Comparison of ENCODE assay signal across 20 cellular contexts in genomic region chr6:43842964-43843645, GRCh38.
"Had no signal": no experiment of that assay in that cellular context is flagged by ENCODE, and none has a peak within 500 bp of the region (broad histone marks: within the 10 kb centered on the region; RNA-seq: fewer than 3 reads in every experiment).

No MANE protein-coding gene starts in this region.

- H3K4me1 Mint-ChIP-seq: activated CD4-positive, alpha-beta T cell treated with anti-CD3 and anti-CD28 coated beads for 36 hours; activated naive CD8-positive, alpha-beta T cell treated with anti-CD3 and anti-CD28 coated beads for 36 hours; naive B cell had no signal

- DNase-seq: activated CD4-positive, alpha-beta T cell treated with anti-CD3 and anti-CD28 coated beads for 36 hours; activated CD4-positive, alpha-beta T cell treated with anti-CD3 and anti-CD28 coated beads, Interleukin-2, amount 50 U/mL, for 48 hours; activated naive CD8-positive, alpha-beta T cell treated with anti-CD3 and anti-CD28 coated beads for 36 hours; cortex of kidney; gastrocnemius medialis; head of caudate nucleus; kidney; left ventricle myocardium inferior; naive B cell; psoas muscle; right cardiac atrium; stimulated activated CD4-positive, alpha-beta T cell treated with anti-CD3 and anti-CD28 coated beads, Interleukin-4, amount 100 ng/mL, for 1 hour; stimulated activated naive CD8-positive, alpha-beta T cell treated with anti-CD3 and anti-CD28 coated beads, Interleukin-15, amount 100 ng/mL, for 72 hours; T-helper 2 cell; testis; upper lobe of right lung had no signal

- H3K27ac Mint-ChIP-seq: activated CD4-positive, alpha-beta T cell treated with anti-CD3 and anti-CD28 coated beads for 36 hours; activated T-helper 1 cell treated with anti-CD3 and anti-CD28 coated beads, Interleukin-12 subunit alpha, Interleukin-12 subunit beta, Interleukin-2, Interleukin-4 antibody, amounts not matched to agents 30 ng/mL and 10 ng/mL and 1 ng/mL, durations not matched to agents 14 hours and 24 hours and 36 hours; naive B cell; WTC11 had no signal

- H3K36me3 Mint-ChIP-seq: activated naive CD8-positive, alpha-beta T cell treated with anti-CD3 and anti-CD28 coated beads for 36 hours; brain; naive B cell; WTC11 had no signal

- H3K36me3 ChIP-seq: gastrocnemius medialis, left ventricle myocardium inferior, upper lobe of right lung had no signal

- H3K27ac ChIP-seq: gastrocnemius medialis, left ventricle myocardium inferior, psoas muscle, skin epidermis, testis, upper lobe of right lung had no signal

- H3K9me3 ChIP-seq: gastrocnemius medialis, left ventricle myocardium inferior, psoas muscle, testis, upper lobe of right lung had no signal

- H3K27me3 ChIP-seq: gastrocnemius medialis, testis, upper lobe of right lung had no signal

- H3K4me3 Mint-ChIP-seq: activated CD4-positive, alpha-beta T cell treated with anti-CD3 and anti-CD28 coated beads for 36 hours; activated naive CD8-positive, alpha-beta T cell treated with anti-CD3 and anti-CD28 coated beads for 36 hours; activated T-helper 1 cell treated with anti-CD3 and anti-CD28 coated beads, Interleukin-12 subunit alpha, Interleukin-12 subunit beta, Interleukin-2, Interleukin-4 antibody, amounts not matched to agents 30 ng/mL and 10 ng/mL and 1 ng/mL, durations not matched to agents 14 hours and 24 hours and 36 hours; brain; naive B cell; stimulated activated naive CD8-positive, alpha-beta T cell treated with anti-CD3 and anti-CD28 coated beads, Interleukin-15, amount 100 ng/mL, for 72 hours; WTC11 had no signal

- H3K9me3 Mint-ChIP-seq: activated naive CD8-positive, alpha-beta T cell treated with anti-CD3 and anti-CD28 coated beads for 36 hours; activated T-helper 1 cell treated with anti-CD3 and anti-CD28 coated beads, Interleukin-12 subunit alpha, Interleukin-12 subunit beta, Interleukin-2, Interleukin-4 antibody, amounts not matched to agents 30 ng/mL and 10 ng/mL and 1 ng/mL, durations not matched to agents 14 hours and 24 hours and 36 hours; brain; naive B cell; stimulated activated naive CD8-positive, alpha-beta T cell treated with anti-CD3 and anti-CD28 coated beads, Interleukin-15, amount 100 ng/mL, for 72 hours; WTC11 had no signal

- H3K4me1 ChIP-seq: testis had no signal

- ATAC-seq: activated CD4-positive, alpha-beta T cell treated with anti-CD3 and anti-CD28 coated beads for 36 hours; gastrocnemius medialis; psoas muscle; right cardiac atrium; stimulated activated naive CD8-positive, alpha-beta T cell treated with anti-CD3 and anti-CD28 coated beads, Interleukin-15, amount 100 ng/mL, for 72 hours; upper lobe of right lung; WTC11 had no signal

- H3K4me3 ChIP-seq: gastrocnemius medialis, left ventricle myocardium inferior, psoas muscle, skin epidermis, testis, upper lobe of right lung had no signal

- H3K27me3 Mint-ChIP-seq: brain had no signal
